In the genomic region with DNA sequence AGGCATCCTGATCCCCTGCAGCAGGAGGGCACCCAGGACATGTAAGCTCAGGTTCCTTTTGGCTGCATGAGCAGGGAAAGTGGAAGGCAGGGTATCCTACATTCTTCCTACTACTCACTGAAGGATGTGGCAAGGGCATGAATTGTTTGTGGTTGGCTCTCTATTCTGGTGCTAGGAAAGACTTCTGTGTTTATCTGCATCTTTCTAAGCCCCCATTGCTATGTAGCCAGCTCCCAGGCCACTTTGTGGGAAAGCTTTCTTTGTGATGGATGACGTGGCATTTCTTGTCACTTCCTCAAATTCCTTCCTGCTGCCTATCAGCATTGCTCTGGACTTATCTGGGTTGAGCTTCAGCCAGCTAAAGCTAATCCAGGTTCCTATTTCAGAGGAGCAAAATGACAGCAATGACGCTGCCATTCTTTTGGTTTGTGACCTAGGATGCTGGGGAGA, we compare ENCODE assay signal across 1 cellular context.
TF ChIP-seq lines count a peak whose summit lies in the region.

No MANE protein-coding gene starts in this region.

TF ChIP-seq in SK-N-SH treated with all-trans-retinoic acid at 6 μM for 48 hours, 23 proteins besides CTCF, POLR2A, EP300 and RAD21 (continued from another document):
- no peak for TF ChIP-seq GLIS3 (CRISPR knock-in tag; IDR thresholded peaks at IDR 0.05)
- no peak for TF ChIP-seq RARB (CRISPR knock-in tag; IDR thresholded peaks at IDR 0.05)
- no peak for TF ChIP-seq ESRRG (CRISPR knock-in tag; IDR thresholded peaks at IDR 0.05)
- no peak for TF ChIP-seq ZFP30 (CRISPR knock-in tag; IDR thresholded peaks at IDR 0.05)
- TF ChIP-seq OSR1 (CRISPR knock-in tag; IDR thresholded peaks at IDR 0.05) = no peak
- no peak for TF ChIP-seq ARNTL (CRISPR knock-in tag; IDR thresholded peaks at IDR 0.05; ENCODE audit: borderline replicate concordance, low read depth)
- no peak for TF ChIP-seq TOX (CRISPR knock-in tag; IDR thresholded peaks at IDR 0.05; ENCODE audit: borderline replicate concordance)
- no peak for TF ChIP-seq BACH2 (CRISPR knock-in tag; IDR thresholded peaks at IDR 0.05; ENCODE audit: borderline replicate concordance)
- TF ChIP-seq SNAI2 (CRISPR knock-in tag; IDR thresholded peaks at IDR 0.05) = no peak
- TF ChIP-seq, protein P1, sequence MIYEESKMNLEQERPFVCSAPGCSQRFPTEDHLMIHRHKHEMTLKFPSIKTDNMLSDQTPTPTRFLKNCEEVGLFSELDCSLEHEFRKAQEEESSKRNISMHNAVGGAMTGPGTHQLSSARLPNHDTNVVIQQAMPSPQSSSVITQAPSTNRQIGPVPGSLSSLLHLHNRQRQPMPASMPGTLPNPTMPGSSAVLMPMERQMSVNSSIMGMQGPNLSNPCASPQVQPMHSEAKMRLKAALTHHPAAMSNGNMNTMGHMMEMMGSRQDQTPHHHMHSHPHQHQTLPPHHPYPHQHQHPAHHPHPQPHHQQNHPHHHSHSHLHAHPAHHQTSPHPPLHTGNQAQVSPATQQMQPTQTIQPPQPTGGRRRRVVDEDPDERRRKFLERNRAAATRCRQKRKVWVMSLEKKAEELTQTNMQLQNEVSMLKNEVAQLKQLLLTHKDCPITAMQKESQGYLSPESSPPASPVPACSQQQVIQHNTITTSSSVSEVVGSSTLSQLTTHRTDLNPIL (CRISPR knock-in tag; IDR thresholded peaks at IDR 0.05; ENCODE audit: low read depth) = no peak
